ENCODE assay signal across 8 cellular contexts in the genomic region with DNA sequence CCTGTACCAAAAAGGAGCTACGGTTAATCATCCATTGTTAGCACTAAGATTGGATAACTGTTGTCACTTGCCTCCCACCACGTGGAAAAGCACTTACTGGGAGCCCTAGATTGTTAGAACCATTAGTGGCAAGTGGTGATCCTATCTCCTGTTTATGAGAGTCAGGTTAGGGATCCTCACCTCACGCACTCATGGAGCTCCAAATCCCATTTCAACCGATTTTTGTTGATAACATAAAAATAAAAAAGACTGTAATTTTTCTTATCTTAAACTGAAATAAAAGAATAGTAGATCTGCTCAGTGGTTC. TPM values are rescaled to one million over a fixed set of nuclear protein-coding genes. Genes with fewer than 3 reads are reported as not detected.
A peak's percentile ranks its signal among the peaks of the same experiment; 100 is the strongest.
DNase-seq lines count a peak whose midpoint lies in the region.

No MANE protein-coding gene starts in this region.

- H3K4me1 Mint-ChIP-seq in CD8-positive, alpha-beta memory T cell: peaks cover 37 to 55% (median 52%) of the 10 kb centered on the region in 3 donors

- H3K36me3 ChIP-seq in CD8-positive, alpha-beta memory T cell (ENCODE audit: insufficient read depth, low read length): peaks cover 8% of the 10 kb centered on the region
- peaks cover 4% of the 10 kb centered on the region for H3K36me3 ChIP-seq in effector memory CD4-positive, alpha-beta T cell (ENCODE audit: control insufficient read depth, insufficient read depth, low read length)
- H3K36me3 ChIP-seq in neuron (ENCODE audit: insufficient read depth, low read length): peaks cover 26% of the 10 kb centered on the region

- DNase-seq in CD8-positive, alpha-beta memory T cell: no peak
- peak; percentile 20 to 23 for DNase-seq in NCI-H526 (lab: John Stamatoyannopoulos, UW)
- DNase-seq in effector memory CD4-positive, alpha-beta T cell: no peak
- DNase-seq in stimulated activated naive CD4-positive, alpha-beta T cell treated with Interleukin-2 at 50 U/mL for 16 hours (lab: John Stamatoyannopoulos, UW): no peak
- no peak for DNase-seq in COLO668 (lab: John Stamatoyannopoulos, UW; ENCODE audit: unreplicated experiment)
- no peak for DNase-seq in stimulated activated CD8-positive, alpha-beta memory T cell treated with anti-CD3 and anti-CD28 coated beads, Interleukin-4, amount 100 ng/mL, for 48 hours
- DNase-seq in amniotic stem cell (lab: John Stamatoyannopoulos, UW): no peak

- peak overlapping the region; percentile 98 for H3K27ac ChIP-seq in CD8-positive, alpha-beta memory T cell (ENCODE audit: low read depth, low read length)
- H3K27ac ChIP-seq in effector memory CD4-positive, alpha-beta T cell (ENCODE audit: insufficient read depth, low read length, poor library complexity, severe bottlenecking): peak overlapping the region; percentile 94

- no peak overlapping the region for H2AFZ ChIP-seq in neuron (ENCODE audit: low read depth, low read length)

- CTCF ChIA-PET in CD8-positive, alpha-beta memory T cell (lab: Charles Lee): interaction anchor here (7.4 kb wide), 1 partner anchor 17 kb away, joined by 77 read pairs; a partner anchor contains a TSS

- POLR2A ChIA-PET in CD8-positive, alpha-beta memory T cell (lab: Charles Lee): interaction anchor here (0.8 to 4.6 kb wide), 2 partner anchors 17 to 22 kb away, joined by 6 to 71 read pairs; a partner anchor contains a TSS

- peaks cover 0 to 50% (median 4%) of the 10 kb centered on the region in 3 donors for H3K36me3 Mint-ChIP-seq in CD8-positive, alpha-beta memory T cell

- H3K27me3 ChIP-seq in CD8-positive, alpha-beta memory T cell (ENCODE audit: insufficient read depth, low read length, poor library complexity, severe bottlenecking): no peaks in the 10 kb centered on the region
- no peaks in the 10 kb centered on the region for H3K27me3 ChIP-seq in effector memory CD4-positive, alpha-beta T cell (replicated peaks; ENCODE audit: control insufficient read depth, insufficient read depth, low read length, poor library complexity, severe bottlenecking)
- H3K27me3 ChIP-seq in neuron (ENCODE audit: insufficient read depth, low read length): no peaks in the 10 kb centered on the region

- H3K4me3 ChIP-seq in CD8-positive, alpha-beta memory T cell (ENCODE audit: low read length): peak overlapping the region; percentile 97
- H3K4me3 ChIP-seq in effector memory CD4-positive, alpha-beta T cell (ENCODE audit: insufficient read depth, low read depth, low read length, poor library complexity, severe bottlenecking): peak overlapping the region; percentile 91
- peak overlapping the region; percentile 66 for H3K4me3 ChIP-seq in neuron (ENCODE audit: low read length)

- no peaks in the 10 kb centered on the region for H3K9me3 Mint-ChIP-seq in CD8-positive, alpha-beta memory T cell

- peak overlapping the region; percentile 96 to 100 (median 99) for H3K4me3 Mint-ChIP-seq in CD8-positive, alpha-beta memory T cell

- H3K4me1 ChIP-seq in CD8-positive, alpha-beta memory T cell (ENCODE audit: insufficient read depth, low read length): peaks cover 23% of the 10 kb centered on the region
- H3K4me1 ChIP-seq in effector memory CD4-positive, alpha-beta T cell (ENCODE audit: control insufficient read depth, insufficient read depth, low read length, poor library complexity, severe bottlenecking): peaks cover 15% of the 10 kb centered on the region
- H3K4me1 ChIP-seq in neuron (ENCODE audit: insufficient read depth, low read length): peaks cover 15% of the 10 kb centered on the region

- peak overlapping the region; percentile 98 to 100 (median 99) for H3K27ac Mint-ChIP-seq in CD8-positive, alpha-beta memory T cell

- H3K9me3 ChIP-seq in CD8-positive, alpha-beta memory T cell (ENCODE audit: low read length): no peaks in the 10 kb centered on the region
- no peaks in the 10 kb centered on the region for H3K9me3 ChIP-seq in effector memory CD4-positive, alpha-beta T cell (ENCODE audit: control insufficient read depth, low read length)
- H3K9me3 ChIP-seq in neuron (ENCODE audit: low read length): no peaks in the 10 kb centered on the region

- H3K27me3 Mint-ChIP-seq in CD8-positive, alpha-beta memory T cell: no peaks in the 10 kb centered on the region

RNA-seq across cellular contexts. Expression of a gene that starts 1.0 kb away (rescaled TPM):
- 10 to 100 TPM; 63.6 to 68.0 TPM for total RNA-seq in CD8-positive, alpha-beta memory T cell
- 112 TPM for polyA plus RNA-seq in CD8-positive, alpha-beta memory T cell

RNA-seq across cellular contexts. Expression of a gene that starts 17.6 kb away (rescaled TPM):
- total RNA-seq in CD8-positive, alpha-beta memory T cell: 10 to 100 TPM; 41.7 to 46.0 TPM
- polyA plus RNA-seq in CD8-positive, alpha-beta memory T cell: 14.8 TPM

Comparison
In these comparisons a context has a peak if more than half of its experiments do, and no peak if none do; other contexts are left out.
1. DNase-seq: peak in NCI-H526 (2 of 2); none in CD8-positive, alpha-beta memory T cell (0 of 5), effector memory CD4-positive, alpha-beta T cell (0 of 3), stimulated activated naive CD4-positive, alpha-beta T cell treated with Interleukin-2 at 50 U/mL for 16 hours (single experiment), COLO668 (single experiment), stimulated activated CD8-positive, alpha-beta memory T cell treated with anti-CD3 and anti-CD28 coated beads, Interleukin-4, amount 100 ng/mL, for 48 hours (single experiment) and amniotic stem cell (single experiment).
2. Peak in every context shown above with its lines, with median percentiles within 50 percentile points of each other: H3K4me3 ChIP-seq.